1 cellular context compared by ENCODE assay signal in the genomic region with DNA sequence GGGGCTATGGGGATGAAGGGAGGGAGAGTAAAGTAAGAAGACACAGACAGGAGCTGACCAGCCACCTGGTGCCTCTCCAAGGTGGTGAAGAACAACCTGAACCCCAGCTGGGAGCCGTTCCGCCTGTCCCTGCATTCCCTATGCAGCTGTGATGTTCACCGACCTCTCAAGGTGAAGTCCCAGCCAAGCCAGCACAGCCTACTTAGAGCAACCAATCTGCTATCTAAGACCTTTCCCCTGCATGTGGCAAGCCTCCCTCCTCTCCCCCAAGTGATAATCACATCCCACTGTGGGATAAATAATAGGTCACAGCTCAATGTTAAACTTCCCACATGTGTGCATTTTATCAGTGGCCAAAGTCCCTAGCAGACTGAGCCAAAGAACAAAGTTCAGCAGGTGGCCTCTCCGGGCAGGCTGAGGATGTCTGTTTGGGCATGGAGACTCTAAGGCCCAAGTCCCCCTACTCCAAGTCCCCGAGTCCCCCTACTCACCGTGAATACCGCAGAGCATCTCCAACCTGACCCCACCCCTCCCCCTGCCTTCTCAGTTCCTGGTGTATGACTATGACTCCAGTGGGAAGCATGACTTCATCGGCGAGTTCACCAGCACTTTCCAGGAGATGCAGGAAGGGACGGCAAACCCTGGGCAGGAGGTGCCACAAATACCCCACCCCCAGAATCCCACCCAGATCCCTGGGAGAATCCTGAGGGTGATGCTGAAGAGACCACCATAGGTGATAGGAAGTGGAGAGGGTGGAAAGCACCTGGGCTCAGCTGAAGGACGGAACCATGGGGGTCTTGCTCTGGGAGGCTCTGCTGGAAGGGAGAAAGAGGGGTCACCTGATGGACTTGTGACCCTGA.
TF ChIP-seq lines count a peak whose summit lies in the region.

No MANE protein-coding gene starts in this region.

TF ChIP-seq in GM12878, 131 proteins besides CTCF, POLR2A, EP300 and RAD21:
- TF ChIP-seq SMC3 (IDR thresholded peaks at IDR 0.05; ENCODE audit: borderline replicate concordance, low read length) = no peak
- no peak for TF ChIP-seq NBN (IDR thresholded peaks at IDR 0.05)
- no peak for TF ChIP-seq RFX5 (IDR thresholded peaks at IDR 0.05; ENCODE audit: low read depth, low read length)
- no peak for TF ChIP-seq PKNOX1 (IDR thresholded peaks at IDR 0.05)
- TF ChIP-seq USF1 (IDR thresholded peaks at IDR 0.05; ENCODE audit: borderline replicate concordance, extremely low read length, insufficient read depth, low read depth, low read length) = no peak
- no peak for TF ChIP-seq EED (IDR thresholded peaks at IDR 0.05; ENCODE audit: low read depth)
- TF ChIP-seq, protein P1, sequence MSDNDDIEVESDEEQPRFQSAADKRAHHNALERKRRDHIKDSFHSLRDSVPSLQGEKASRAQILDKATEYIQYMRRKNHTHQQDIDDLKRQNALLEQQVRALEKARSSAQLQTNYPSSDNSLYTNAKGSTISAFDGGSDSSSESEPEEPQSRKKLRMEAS (IDR thresholded peaks at IDR 0.05; ENCODE audit: low read depth, low read length) = no peak
- TF ChIP-seq ZNF592 (IDR thresholded peaks at IDR 0.05) = no peak
- no peak for TF ChIP-seq ZNF274 (IDR thresholded peaks at IDR 0.05; ENCODE audit: insufficient read depth, insufficient read length)
- no peak for TF ChIP-seq HDAC6 (IDR thresholded peaks at IDR 0.05; ENCODE audit: unreplicated experiment)
- no peak for TF ChIP-seq ETV6 (conservative IDR thresholded peaks at IDR 0.05 in 1 of 2, IDR thresholded peaks at IDR 0.05 in 1 of 2; ENCODE audit: borderline replicate concordance in 1 of 2, low read depth in 1 of 2)
- no peak for TF ChIP-seq SREBF1 (IDR thresholded peaks at IDR 0.05; ENCODE audit: low read length)
- TF ChIP-seq CREB1 (IDR thresholded peaks at IDR 0.05; ENCODE audit: low read depth) = no peak
- no peak for TF ChIP-seq MTA2 (IDR thresholded peaks at IDR 0.05; ENCODE audit: low read depth)
- TF ChIP-seq ZNF24 (IDR thresholded peaks at IDR 0.05) = no peak
- no peak for TF ChIP-seq RBBP5 (conservative IDR thresholded peaks at IDR 0.05)
- no peak for TF ChIP-seq BACH1 (IDR thresholded peaks at IDR 0.05; ENCODE audit: borderline replicate concordance)
- TF ChIP-seq FOXM1 (IDR thresholded peaks at IDR 0.05; ENCODE audit: low read depth, low read length) = no peak
- no peak for TF ChIP-seq SRF (IDR thresholded peaks at IDR 0.05; ENCODE audit: low read depth in 2 of 2, low read length in 2 of 2)
